25 cellular contexts compared by ENCODE assay signal in genomic region chr7:22827563-22827962, GRCh38.
"Had no signal": no experiment of that assay in that cellular context is flagged by ENCODE, and none has a peak within 500 bp of the region (broad histone marks: within the 10 kb centered on the region; RNA-seq: fewer than 3 reads in every experiment).

No MANE protein-coding gene starts in this region.

- H3K4me3 Mint-ChIP-seq: activated naive CD8-positive, alpha-beta T cell treated with anti-CD3 and anti-CD28 coated beads for 36 hours; nephron had no signal

- H3K9me3 Mint-ChIP-seq: activated naive CD8-positive, alpha-beta T cell treated with anti-CD3 and anti-CD28 coated beads for 36 hours; nephron had no signal

- DNase-seq: activated CD4-positive, alpha-beta T cell treated with anti-CD3 and anti-CD28 coated beads for 48 hours; activated CD4-positive, alpha-beta T cell treated with anti-CD3 and anti-CD28 coated beads, Interleukin-2, amount 50 U/mL, for 48 hours; activated CD8-positive, alpha-beta memory T cell treated with anti-CD3 and anti-CD28 coated beads for 24 hours; activated effector memory CD4-positive, alpha-beta T cell treated with Interleukin-2 at 50 U/mL for 16 hours; activated naive CD4-positive, alpha-beta T cell treated with Interleukin-2 at 50 U/mL for 16 hours; activated naive CD8-positive, alpha-beta T cell treated with anti-CD3 and anti-CD28 coated beads for 36 hours; adrenal gland; aorta; body of pancreas; cerebellar nuclear complex; colonic mucosa; effector CD8-positive, alpha-beta T cell; islet precursor cell; left ventricle myocardium inferior; right lobe of liver; stimulated activated CD4-positive, alpha-beta T cell treated with anti-CD3 and anti-CD28 coated beads, Interleukin-4, amount 100 ng/mL, for 1 hour; stimulated activated naive CD8-positive, alpha-beta T cell treated with anti-CD3 and anti-CD28 coated beads, Interleukin-15, Interleukin-2, amounts not matched to agents 100 U/mL and 50 U/mL, for 24 hours; testis; trophoblast cell had no signal

- H3K9me3 ChIP-seq: adrenal gland, body of pancreas, colonic mucosa, gastroesophageal sphincter, left ventricle myocardium inferior, neutrophil, right lobe of liver, testis had no signal

- H2AFZ ChIP-seq: hepatocyte had no signal

- H3K79me2 ChIP-seq: hepatocyte had no signal

- H3K4me2 ChIP-seq: hepatocyte had no signal

- H3K27ac ChIP-seq: adrenal gland, body of pancreas, cardiac muscle cell, colonic mucosa, gastroesophageal sphincter, hepatocyte, left ventricle myocardium inferior, neutrophil, right lobe of liver, testis had no signal

- H3K27me3 Mint-ChIP-seq: progenitor cell of endocrine pancreas had no signal

- H3K4me3 ChIP-seq: adrenal gland, body of pancreas, cardiac muscle cell, colonic mucosa, gastroesophageal sphincter, hepatocyte, left ventricle myocardium inferior, right lobe of liver, testis had no signal

- H3K27me3 ChIP-seq: adrenal gland, body of pancreas, cardiac muscle cell, hepatocyte, right lobe of liver, testis had no signal

- H3K36me3 ChIP-seq: adrenal gland, cardiac muscle cell, colonic mucosa, gastroesophageal sphincter, left ventricle myocardium inferior, neutrophil, right lobe of liver had no signal

- H3K27ac Mint-ChIP-seq: activated naive CD8-positive, alpha-beta T cell treated with anti-CD3 and anti-CD28 coated beads for 36 hours; nephron; progenitor cell of endocrine pancreas had no signal

- H3K4me1 ChIP-seq: colonic mucosa, right lobe of liver, testis had no signal
